ENCODE assay signal across 28 cellular contexts in the genomic region with DNA sequence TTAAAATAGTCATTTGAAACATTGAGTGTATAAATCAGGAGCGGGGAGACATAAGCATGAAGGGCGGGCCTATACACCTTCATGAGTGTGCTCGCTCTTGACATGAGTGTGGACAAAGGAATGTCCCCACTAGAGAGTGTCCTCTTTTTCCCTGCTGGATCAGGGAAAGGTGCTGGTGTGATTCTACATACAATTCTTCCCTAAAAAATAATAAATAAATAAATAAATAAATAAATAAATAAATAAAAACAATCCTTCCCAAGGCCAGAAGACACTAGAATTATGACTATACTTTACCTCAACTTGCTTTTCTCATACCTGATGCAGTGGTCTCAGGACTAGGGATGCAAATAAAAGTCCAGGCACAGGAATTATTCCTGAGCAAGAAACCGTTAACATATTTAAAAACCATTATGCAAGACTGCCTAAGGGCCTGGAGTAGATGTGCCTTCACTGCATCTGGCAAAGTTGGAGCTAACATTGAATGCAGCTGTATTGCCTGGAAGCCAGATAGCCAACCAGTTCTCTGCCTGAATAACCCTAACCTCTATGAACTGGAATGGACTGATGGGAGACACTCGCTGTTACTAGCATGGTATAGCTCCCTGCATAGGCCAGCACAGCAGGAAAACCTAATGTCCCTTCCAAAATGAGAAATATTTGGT.
"Had no signal": no experiment of that assay in that cellular context is flagged by ENCODE, and none has a peak within 500 bp of the region (broad histone marks: within the 10 kb centered on the region; RNA-seq: fewer than 3 reads in every experiment).

No MANE protein-coding gene starts in this region.

- H3K27me3 ChIP-seq: brain microvascular endothelial cell had no signal

- H3K36me3 ChIP-seq: brain microvascular endothelial cell, cardiac muscle cell had no signal

- H3K27ac Mint-ChIP-seq: activated naive CD4-positive, alpha-beta T cell treated with anti-CD3 and anti-CD28 coated beads for 36 hours; activated T-helper 17 cell treated with anti-CD3 and anti-CD28 coated beads, Interleukin-2, amount 50 U/mL, for 72 hours had no signal

- DNase-seq: activated CD4-positive, alpha-beta T cell treated with anti-CD3 and anti-CD28 coated beads for 48 hours; activated CD4-positive, alpha-beta T cell treated with anti-CD3 and anti-CD28 coated beads, Interleukin-2, amount 50 U/mL, for 48 hours; activated gamma-delta T cell; activated naive CD4-positive, alpha-beta T cell treated with anti-CD3 and anti-CD28 coated beads for 36 hours; activated T-cell treated with anti-CD3 and anti-CD28 coated beads for 4 hours; activated T-cell treated with anti-CD3 and anti-CD28 coated beads, Interleukin-2, amount 50 U/mL, for 48 hours; brain microvascular endothelial cell; cerebellar nuclear complex; Kasumi-1; KBM-7; NCI-H1092; NCI-H1417; NCI-H1694; NCI-H2029; NCI-H2107; NCI-H2171 treated with DMSO at 0.1 percent for 48 hours; NCI-H226; NCI-H510A; NCI-H526 treated with DMSO at 0.1 percent for 48 hours; NCI-H82; RPMI8226 had no signal

- H3K4me3 ChIP-seq: cardiac muscle cell, SK-N-MC had no signal

- ATAC-seq: activated CD4-positive, CD25-positive, alpha-beta regulatory T cell treated with anti-CD3 and anti-CD28 coated beads, Interleukin-2, amount 50 U/mL, for 24 hours; activated T-helper 17 cell treated with anti-CD3 and anti-CD28 coated beads, Interleukin-2, amount 50 U/mL, for 72 hours; Panc1; Right ventricle myocardium inferior had no signal

- H3K27me3 Mint-ChIP-seq: activated naive CD8-positive, alpha-beta T cell; activated T-helper 17 cell treated with anti-CD3 and anti-CD28 coated beads, Interleukin-2, amount 50 U/mL, for 72 hours had no signal

- H3K27ac ChIP-seq: brain microvascular endothelial cell, cardiac muscle cell, SK-N-MC had no signal

- H3K9me3 Mint-ChIP-seq: activated naive CD4-positive, alpha-beta T cell treated with anti-CD3 and anti-CD28 coated beads for 36 hours; activated T-helper 17 cell treated with anti-CD3 and anti-CD28 coated beads, Interleukin-2, amount 50 U/mL, for 72 hours had no signal

- H3K4me3 Mint-ChIP-seq: activated naive CD4-positive, alpha-beta T cell treated with anti-CD3 and anti-CD28 coated beads for 36 hours; activated T-helper 17 cell treated with anti-CD3 and anti-CD28 coated beads, Interleukin-2, amount 50 U/mL, for 72 hours had no signal
